ENCODE assay signal across 8 cellular contexts in genomic region chr4:163167333-163167626, GRCh38. TPM values are rescaled to one million over a fixed set of nuclear protein-coding genes. Genes with fewer than 3 reads are reported as not detected.
DNase-seq lines count a peak whose midpoint lies in the region; ATAC-seq lines count a peak whose summit lies in the region.

No MANE protein-coding gene starts in this region.

- DNase-seq in HAP-1 (ENCODE audit: low spot score in 2 of 2): no peak
- no peak for DNase-seq in activated CD4-positive, alpha-beta memory T cell treated with anti-CD3 and anti-CD28 coated beads for 36 hours
- no peak for DNase-seq in right cardiac atrium
- no peak for DNase-seq in EL
- DNase-seq in NCI-H187 treated with DMSO at 0.1 percent for 48 hours (lab: John Stamatoyannopoulos, UW): no peak
- no peak for DNase-seq in amniotic stem cell (lab: John Stamatoyannopoulos, UW)

- intact Hi-C loops in activated CD4-positive, alpha-beta memory T cell treated with anti-CD3 and anti-CD28 coated beads for 36 hours (cut with micrococcal nuclease): loop anchor here (2.0 to 5.0 kb wide), 2 partner anchors 165 to 382 kb away; partner anchors contain the start of gene NPY1R
- intact Hi-C loops in right cardiac atrium (cut with DNase I): no loop called here

- 71% methylated on average over 5 of the region's 5 CpGs for WGBS in right cardiac atrium

- in situ Hi-C loops in HAP-1 (cut with MboI; ENCODE audit: low sequenced_read_pairs): no loop called here

- H3K9me3 Mint-ChIP-seq in activated CD4-positive, alpha-beta memory T cell treated with anti-CD3 and anti-CD28 coated beads for 36 hours: no peaks in the 10 kb centered on the region

- H3K27me3 ChIP-seq in HAP-1 (ENCODE audit: low read depth) (no peaks in the 10 kb centered on the region), right cardiac atrium (ENCODE audit: control insufficient read depth, insufficient read depth) (no peaks in the 10 kb centered on the region)

- H3K27ac ChIP-seq in right cardiac atrium (ENCODE audit: low read length) (peak overlapping the region; percentile 61), skin epidermis (peak overlapping the region in 19 of 21 experiments; percentile 66 to 97 (median 91))

- peaks cover 13% of the 10 kb centered on the region for H3K36me3 ChIP-seq in HAP-1 (replicated peaks)

- H3K36me3 Mint-ChIP-seq in activated CD4-positive, alpha-beta memory T cell treated with anti-CD3 and anti-CD28 coated beads for 36 hours: peaks cover 27% of the 10 kb centered on the region

- H3K27ac Mint-ChIP-seq in activated CD4-positive, alpha-beta memory T cell treated with anti-CD3 and anti-CD28 coated beads for 36 hours: peak overlapping the region; percentile 93

- no peaks in the 10 kb centered on the region for H3K9me3 ChIP-seq in HAP-1
- H3K9me3 ChIP-seq in right cardiac atrium (ENCODE audit: control insufficient read depth, low read length): no peaks in the 10 kb centered on the region

- H3K4me1 Mint-ChIP-seq in activated CD4-positive, alpha-beta memory T cell treated with anti-CD3 and anti-CD28 coated beads for 36 hours (ENCODE audit: low read depth): peaks cover 30% of the 10 kb centered on the region

- POLR2A ChIA-PET in activated CD4-positive, alpha-beta memory T cell treated with anti-CD3 and anti-CD28 coated beads for 36 hours (lab: Charles Lee): no interaction called here

- CTCF ChIA-PET in activated CD4-positive, alpha-beta memory T cell treated with anti-CD3 and anti-CD28 coated beads for 36 hours (lab: Charles Lee): no interaction called here

- H3K4me3 Mint-ChIP-seq in activated CD4-positive, alpha-beta memory T cell treated with anti-CD3 and anti-CD28 coated beads for 36 hours: peak overlapping the region; percentile 75

- peak overlapping the region; percentile 75 for H3K4me3 ChIP-seq in HAP-1
- H3K4me3 ChIP-seq in right cardiac atrium (ENCODE audit: low read length): peak overlapping the region; percentile 95
- H3K4me3 ChIP-seq in skin epidermis: peak overlapping the region; percentile 61 to 99 (median 90)

- H3K27me3 Mint-ChIP-seq in activated CD4-positive, alpha-beta memory T cell treated with anti-CD3 and anti-CD28 coated beads for 36 hours: no peaks in the 10 kb centered on the region

- ATAC-seq in right cardiac atrium: no peak
- ATAC-seq in GM21619 (IDR thresholded peaks at IDR 0.05; ENCODE audit: unreplicated experiment): no peak

- H3K4me1 ChIP-seq in HAP-1 (peaks cover 16% of the 10 kb centered on the region), right cardiac atrium (ENCODE audit: control insufficient read depth, insufficient read depth, low read length) (no peaks in the 10 kb centered on the region)

RNA-seq across cellular contexts. Expression of gene NAF1, which starts 0.6 kb away (rescaled TPM):
- 10 to 100 TPM; 25.1 TPM for total RNA-seq in activated CD4-positive, alpha-beta memory T cell treated with anti-CD3 and anti-CD28 coated beads for 36 hours
- total RNA-seq in right cardiac atrium: 10 to 100 TPM; 12.2 to 16.5 (median 13.4) TPM
- 5.1 TPM for polyA plus RNA-seq in right cardiac atrium
